8 cellular contexts compared by ENCODE assay signal in the genomic region with DNA sequence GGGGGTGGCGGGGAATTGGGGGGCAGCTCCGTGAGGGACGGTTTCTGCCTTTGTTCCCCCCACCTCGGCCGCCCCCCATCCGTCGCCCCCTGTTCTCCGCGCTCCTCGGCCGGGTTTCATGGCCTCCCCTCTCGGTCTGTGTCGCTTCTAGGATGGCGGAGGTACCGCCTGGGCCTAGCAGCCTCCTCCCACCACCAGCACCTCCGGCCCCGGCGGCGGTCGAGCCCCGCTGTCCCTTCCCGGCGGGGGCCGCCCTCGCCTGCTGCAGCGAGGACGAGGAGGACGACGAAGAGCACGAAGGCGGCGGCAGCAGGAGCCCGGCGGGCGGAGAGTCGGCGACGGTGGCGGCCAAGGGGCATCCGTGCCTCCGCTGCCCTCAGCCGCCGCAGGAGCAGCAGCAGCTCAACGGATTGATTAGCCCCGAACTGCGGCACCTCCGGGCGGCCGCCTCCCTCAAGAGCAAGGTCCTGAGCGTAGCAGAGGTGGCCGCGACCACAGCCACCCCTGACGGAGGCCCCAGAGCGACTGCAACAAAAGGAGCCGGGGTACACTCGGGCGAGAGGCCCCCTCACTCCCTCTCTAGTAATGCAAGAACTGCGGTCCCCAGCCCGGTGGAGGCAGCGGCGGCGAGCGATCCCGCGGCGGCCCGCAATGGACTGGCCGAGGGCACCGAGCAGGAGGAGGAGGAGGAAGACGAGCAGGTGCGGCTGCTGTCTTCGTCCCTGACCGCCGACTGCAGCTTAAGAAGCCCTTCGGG. TPM values are rescaled to one million over a fixed set of nuclear protein-coding genes. Genes with fewer than 3 reads are reported as not detected.
DNase-seq lines count a peak whose midpoint lies in the region; ATAC-seq and TF ChIP-seq lines count a peak whose summit lies in the region.

No MANE protein-coding gene starts in this region.

- WGBS in GM23248 (ENCODE audit: low coverage in 1 of 2, low lambda C conversion rate in 2 of 2, missing lambda C conversion rate in 2 of 2), 2 experiments, result 2% methylated on average over 63 to 75 of the region's 75 CpGs
- 0 to 1% methylated on average over 75 of the region's 75 CpGs for WGBS in ectodermal cell, 2 experiments
- WGBS in mesendoderm (ENCODE audit: extremely low coverage, insufficient coverage, low lambda C conversion rate), result no CpG with 5 or more reads among the region's 75 CpGs

- no peaks in the 10 kb centered on the region for H3K27me3 Mint-ChIP-seq in stimulated activated memory B cell treated with anti-CD40 and anti-IgM and Interleukin-4, amounts not matched to agents 10 μg/mL and 1 μg/mL and 100 μg/mL, for 72 hours

- no peak overlapping the region for H2BK15ac ChIP-seq in mesendoderm (replicated peaks; ENCODE audit: low read depth)

- H2AFZ ChIP-seq in GM23248, result peak overlapping the region; percentile 98

- H3K4me3 Mint-ChIP-seq in stimulated activated memory B cell treated with anti-CD40 and anti-IgM and Interleukin-4, amounts not matched to agents 10 μg/mL and 1 μg/mL and 100 μg/mL, for 72 hours, result peak overlapping the region; percentile 85

- peak overlapping the region; percentile 71 for H3K18ac ChIP-seq in mesendoderm (ENCODE audit: low read length)

- H3K36me3 ChIP-seq in GM23248 (ENCODE audit: low read depth), result no peaks in the 10 kb centered on the region
- H3K36me3 ChIP-seq in ectodermal cell (ENCODE audit: control insufficient read depth, insufficient read depth, low read length), result no peaks in the 10 kb centered on the region
- H3K36me3 ChIP-seq in mesendoderm (ENCODE audit: control insufficient read depth, insufficient read depth, low read length), result no peaks in the 10 kb centered on the region

- no peaks in the 10 kb centered on the region for H3K9me3 Mint-ChIP-seq in stimulated activated memory B cell treated with anti-CD40 and anti-IgM and Interleukin-4, amounts not matched to agents 10 μg/mL and 1 μg/mL and 100 μg/mL, for 72 hours

- H3K4me3 ChIP-seq in GM12865 (ENCODE audit: low read depth, low read length) (peak overlapping the region; percentile 87), GM23248 (peak overlapping the region; percentile 82), ectodermal cell (ENCODE audit: insufficient read depth, low read depth, low read length) (peak overlapping the region; percentile 96), mesendoderm (ENCODE audit: low read length) (peak overlapping the region; percentile 86)

- H3K4ac ChIP-seq in mesendoderm (ENCODE audit: low read depth, low read length), result no peak overlapping the region

- H2AK5ac ChIP-seq in mesendoderm (ENCODE audit: low read length), result no peak overlapping the region

- peaks cover 33% of the 10 kb centered on the region for H3K4me1 ChIP-seq in GM23248 (ENCODE audit: insufficient read depth)
- H3K4me1 ChIP-seq in ectodermal cell (ENCODE audit: control insufficient read depth, insufficient read depth, low read length), result no peaks in the 10 kb centered on the region
- peaks cover 6% of the 10 kb centered on the region for H3K4me1 ChIP-seq in mesendoderm (ENCODE audit: control insufficient read depth, low read depth, low read length)

- H3K79me2 ChIP-seq in GM23248 (ENCODE audit: insufficient read depth) (peaks cover 53% of the 10 kb centered on the region), mesendoderm (ENCODE audit: control insufficient read depth, insufficient read depth, low read length) (peaks cover 20% of the 10 kb centered on the region)

- peak overlapping the region; percentile 81 for H3K23ac ChIP-seq in mesendoderm (ENCODE audit: low read length)

- ATAC-seq in stimulated activated memory B cell treated with anti-CD40 and anti-IgM and Interleukin-4, amounts not matched to agents 10 μg/mL and 1 μg/mL and 100 μg/mL, for 72 hours, result peak; percentile 67

- no peaks in the 10 kb centered on the region for H3K9me3 ChIP-seq in GM23248 (ENCODE audit: low read depth)
- H3K9me3 ChIP-seq in ectodermal cell (ENCODE audit: control insufficient read depth, low read length), result no peaks in the 10 kb centered on the region

- no peak for TF ChIP-seq CTCF in GM12865 (IDR thresholded peaks at IDR 0.05; ENCODE audit: insufficient read depth, low read depth, low read length, missing control alignments)

- H3K79me1 ChIP-seq in mesendoderm (ENCODE audit: low read length), result peaks cover 8% of the 10 kb centered on the region

- H3K27ac ChIP-seq in GM23248 (peak overlapping the region; percentile 55), ectodermal cell (ENCODE audit: insufficient read depth, low read depth, low read length, poor library complexity, severe bottlenecking) (no peak overlapping the region), mesendoderm (ENCODE audit: low read depth, low read length) (peak overlapping the region; percentile 38)

- H3K27me3 ChIP-seq in GM23248 (replicated peaks; ENCODE audit: insufficient read depth) (no peaks in the 10 kb centered on the region), ectodermal cell (ENCODE audit: control insufficient read depth, insufficient read depth, low read length, poor library complexity, severe bottlenecking) (no peaks in the 10 kb centered on the region), mesendoderm (ENCODE audit: insufficient read depth, low read length, poor library complexity) (no peaks in the 10 kb centered on the region)

- H3K36me3 Mint-ChIP-seq in stimulated activated memory B cell treated with anti-CD40 and anti-IgM and Interleukin-4, amounts not matched to agents 10 μg/mL and 1 μg/mL and 100 μg/mL, for 72 hours, result no peaks in the 10 kb centered on the region

- H4K5ac ChIP-seq in mesendoderm (ENCODE audit: low read length), result no peak overlapping the region

- H4K8ac ChIP-seq in mesendoderm (ENCODE audit: low read depth, low read length), result peak overlapping the region; percentile 7

- H3F3A ChIP-seq in GM23248 (ENCODE audit: insufficient read depth), result no peaks in the 10 kb centered on the region

- H3K4me2 ChIP-seq in GM23248 (ENCODE audit: unreplicated experiment) (peak overlapping the region; percentile 90), mesendoderm (ENCODE audit: low read length) (peak overlapping the region; percentile 45)

- no peaks in the 10 kb centered on the region for H3K9me2 ChIP-seq in GM23248 (ENCODE audit: insufficient read depth)

- DNase-seq in GM12865 (ENCODE audit: low read depth), result peak; percentile 56
- peak; percentile 71 for DNase-seq in GM23248
- peak; percentile 38 to 49 for DNase-seq in Kasumi-1 (lab: John Stamatoyannopoulos, UW)
- peak; percentile 3 to 10 for DNase-seq in activated CD4-positive, alpha-beta T cell treated with anti-CD3 and anti-CD28 coated beads for 24 hours (ENCODE audit: low read depth in 2 of 2)
- DNase-seq in mesendoderm, result peak; percentile 58
- DNase-seq in NCI-H2107 (lab: John Stamatoyannopoulos, UW), result no peak

- H2BK120ac ChIP-seq in mesendoderm (ENCODE audit: low read depth, low read length), result no peak overlapping the region

- in situ Hi-C loops in GM23248 (cut with MboI), result no loop called here

- peaks cover 28% of the 10 kb centered on the region for H3K4me1 Mint-ChIP-seq in stimulated activated memory B cell treated with anti-CD40 and anti-IgM and Interleukin-4, amounts not matched to agents 10 μg/mL and 1 μg/mL and 100 μg/mL, for 72 hours

- no peak overlapping the region for H2BK5ac ChIP-seq in mesendoderm (ENCODE audit: low read length)

- peak overlapping the region; percentile 92 for H3K56ac ChIP-seq in mesendoderm (ENCODE audit: low read length)

- H4K20me1 ChIP-seq in GM23248 (ENCODE audit: insufficient read depth), result no peaks in the 10 kb centered on the region; the same call in 1 of the 2 replicates

- H3K9ac ChIP-seq in GM23248 (peak overlapping the region; percentile 82), mesendoderm (ENCODE audit: low read length) (peak overlapping the region; percentile 83)

- H3K27ac Mint-ChIP-seq in stimulated activated memory B cell treated with anti-CD40 and anti-IgM and Interleukin-4, amounts not matched to agents 10 μg/mL and 1 μg/mL and 100 μg/mL, for 72 hours, result peak overlapping the region; percentile 93

RNA-seq across cellular contexts. Expression of a gene that starts 0.6 kb away (rescaled TPM):
- total RNA-seq in GM23248 (2014; rRNA removed; shearing (Covaris generic)), result 23.9 and 30.0 TPM in 2 replicates
- polyA plus RNA-seq in GM23248 (2016; fragmentation: Nextera tagmentation; extraction: Ambion mirVana), result 14.3 and 17.2 TPM in 2 replicates
- polyA plus RNA-seq in ectodermal cell (2013, experiment 1 of 4), result 22.6 TPM
- 29.0 TPM for polyA plus RNA-seq in ectodermal cell (2013, experiment 2 of 4)
- 17.6 TPM for polyA plus RNA-seq in ectodermal cell (2013, experiment 3 of 4)
- polyA plus RNA-seq in ectodermal cell (2013, experiment 4 of 4), result 18.7 TPM
- 17.5 TPM for polyA plus RNA-seq in mesendoderm (2013, experiment 1 of 2)
- polyA plus RNA-seq in mesendoderm (2013, experiment 2 of 2), result 16.6 TPM
